Comparison of ENCODE assay signal across 23 cellular contexts in genomic region chr5:23319906-23320305, GRCh38.
"Had no signal": no experiment of that assay in that cellular context is flagged by ENCODE, and none has a peak within 500 bp of the region (broad histone marks: within the 10 kb centered on the region; RNA-seq: fewer than 3 reads in every experiment).

No MANE protein-coding gene starts in this region.

- H3K9me3 ChIP-seq: neutrophil, pancreas, prostate gland, right lobe of liver, stomach, thoracic aorta, thyroid gland, tibial nerve, upper lobe of left lung, vagina had no signal

- H3K36me3 ChIP-seq: neutrophil, pancreas, prostate gland, right lobe of liver, sigmoid colon, stomach, thoracic aorta, thyroid gland, tibial nerve, upper lobe of left lung, vagina had no signal

- H3K27ac ChIP-seq: neutrophil, pancreas, prostate gland, right lobe of liver, sigmoid colon, stomach, thoracic aorta, thyroid gland, tibial nerve, upper lobe of left lung, vagina had no signal

- ATAC-seq: natural killer cell; pancreas; right cardiac atrium; right lobe of liver; stimulated activated effector memory CD8-positive, alpha-beta T cell treated with anti-CD3 and anti-CD28 coated beads, Interleukin-12 subunit alpha, Interleukin-12 subunit beta, amount 100 ng/mL, for 72 hours; stimulated activated naive B cell treated with anti-CD40 and anti-IgM and Interleukin-4, amounts not matched to agents 10 μg/mL and 1 μg/mL and 100 μg/mL, for 72 hours had no signal

- DNase-seq: natural killer cell; nephron progenitor cell; pancreas; right cardiac atrium; right lobe of liver; sigmoid colon; small intestine; stimulated activated CD4-positive, alpha-beta T cell treated with anti-CD3 and anti-CD28 coated beads, Interleukin-15, amount 100 ng/mL, for 24 hours; stimulated activated CD4-positive, alpha-beta T cell treated with anti-CD3 and anti-CD28 coated beads, Interleukin-2, amount 100 ng/mL, for 24 hours; stimulated activated CD4-positive, alpha-beta T cell treated with anti-CD3 and anti-CD28 coated beads, Interleukin-2, amount 100 ng/mL, for 48 hours; stimulated activated CD4-positive, alpha-beta T cell treated with anti-CD3 and anti-CD28 coated beads, Interleukin-4, amount 100 ng/mL, for 24 hours; stimulated activated naive B cell treated with anti-CD40 and anti-IgM and Interleukin-4, amounts not matched to agents 10 μg/mL and 1 μg/mL and 100 μg/mL, for 72 hours; stimulated activated naive CD4-positive, alpha-beta T cell treated with Interleukin-2 at 50 U/mL for 16 hours; stomach; thyroid gland; trophoblast cell; upper lobe of left lung had no signal

- H3K4me3 ChIP-seq: pancreas, prostate gland, right lobe of liver, sigmoid colon, stomach, thoracic aorta, thyroid gland, tibial nerve, upper lobe of left lung, vagina had no signal
